1 cellular context compared by ENCODE assay signal in the genomic region with DNA sequence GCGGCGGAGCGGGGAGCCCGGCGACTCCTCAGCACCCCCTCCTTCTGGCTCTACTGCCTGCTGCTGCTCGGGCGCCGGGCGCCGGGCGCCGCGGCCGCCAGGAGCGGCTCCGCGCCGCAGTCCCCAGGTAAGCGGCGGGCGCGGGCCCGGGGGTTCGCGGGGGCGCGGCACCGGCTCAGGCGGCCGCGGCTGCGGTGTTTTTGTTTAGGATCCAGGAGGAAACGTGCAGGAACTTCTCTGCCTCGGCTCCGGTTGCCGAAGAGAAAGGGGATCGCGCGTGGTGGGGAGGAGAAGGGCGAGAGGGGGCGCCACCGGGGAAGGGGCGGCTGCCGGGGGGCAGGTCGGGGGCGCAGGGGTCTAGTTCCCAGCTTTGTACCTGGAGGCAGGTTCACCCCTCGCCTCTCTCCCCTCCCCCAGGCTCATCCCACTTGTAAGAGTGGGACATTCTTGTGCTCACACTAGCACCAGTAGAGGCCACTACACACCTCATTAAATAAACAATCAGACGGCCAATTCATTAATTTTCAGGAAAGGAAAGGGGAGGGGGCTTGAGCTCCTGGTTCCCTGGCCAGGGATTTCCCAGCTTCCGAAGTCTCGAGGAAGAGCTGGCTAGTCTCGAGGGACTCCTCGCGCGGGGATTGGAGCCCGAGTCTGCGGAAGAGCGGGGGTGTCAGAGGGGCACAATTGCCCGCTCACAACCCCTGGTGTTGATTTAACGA.
TF ChIP-seq lines count a peak whose summit lies in the region.

No MANE protein-coding gene starts in this region.

TF ChIP-seq in HEK293, 187 proteins besides CTCF, POLR2A, EP300 and RAD21 (continued from another document and continues in another):
- TF ChIP-seq, protein P1, sequence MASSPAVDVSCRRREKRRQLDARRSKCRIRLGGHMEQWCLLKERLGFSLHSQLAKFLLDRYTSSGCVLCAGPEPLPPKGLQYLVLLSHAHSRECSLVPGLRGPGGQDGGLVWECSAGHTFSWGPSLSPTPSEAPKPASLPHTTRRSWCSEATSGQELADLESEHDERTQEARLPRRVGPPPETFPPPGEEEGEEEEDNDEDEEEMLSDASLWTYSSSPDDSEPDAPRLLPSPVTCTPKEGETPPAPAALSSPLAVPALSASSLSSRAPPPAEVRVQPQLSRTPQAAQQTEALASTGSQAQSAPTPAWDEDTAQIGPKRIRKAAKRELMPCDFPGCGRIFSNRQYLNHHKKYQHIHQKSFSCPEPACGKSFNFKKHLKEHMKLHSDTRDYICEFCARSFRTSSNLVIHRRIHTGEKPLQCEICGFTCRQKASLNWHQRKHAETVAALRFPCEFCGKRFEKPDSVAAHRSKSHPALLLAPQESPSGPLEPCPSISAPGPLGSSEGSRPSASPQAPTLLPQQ (tag by site-specific recombination; IDR thresholded peaks at IDR 0.05) = peak; percentile 65
- TF ChIP-seq ZNF791 (tag by site-specific recombination; IDR thresholded peaks at IDR 0.05) (no peak), ZNF558 (tag by site-specific recombination; IDR thresholded peaks at IDR 0.05) (no peak), ZNF660 (tag by site-specific recombination; IDR thresholded peaks at IDR 0.05) (peak; percentile 14; the same call in 1 of the 2 replicates), ZBTB1 (tag by site-specific recombination; IDR thresholded peaks at IDR 0.05) (0 out of 2 replicates have a peak, but pooled peaks have one; percentile 19), ZNF394 (tag by site-specific recombination; IDR thresholded peaks at IDR 0.05; ENCODE audit: borderline replicate concordance) (0 out of 2 replicates have a peak, but pooled peaks have one; percentile 35), ZBTB44 (tag by site-specific recombination; IDR thresholded peaks at IDR 0.05) (peak; percentile 29; the same call in 1 of the 2 replicates), ZNF133 (tag by site-specific recombination; IDR thresholded peaks at IDR 0.05) (no peak), ZNF777 (tag by site-specific recombination; IDR thresholded peaks at IDR 0.05; ENCODE audit: borderline replicate concordance) (no peak), ZNF366 (tag by site-specific recombination; conservative IDR thresholded peaks at IDR 0.05) (peak; percentile 55), SP7 (tag by site-specific recombination; IDR thresholded peaks at IDR 0.05) (peak; percentile 77), ZNF621 (tag by site-specific recombination; IDR thresholded peaks at IDR 0.05) (no peak), ZNF561 (tag by site-specific recombination; IDR thresholded peaks at IDR 0.05; ENCODE audit: borderline replicate concordance) (peak; percentile 84; the same call in 1 of the 2 replicates), ZNF654 (tag by site-specific recombination; IDR thresholded peaks at IDR 0.05; ENCODE audit: low read depth) (peak; percentile 26; the same call in 1 of the 2 replicates), ZBTB7A (tag by site-specific recombination; IDR thresholded peaks at IDR 0.05; ENCODE audit: low read depth) (0 out of 2 replicates have a peak, but pooled peaks have one; percentile 61), ZBTB17 (tag by site-specific recombination; IDR thresholded peaks at IDR 0.05) (peak; percentile 96), ZNF292 (tag by site-specific recombination; IDR thresholded peaks at IDR 0.05; ENCODE audit: borderline replicate concordance, low read depth) (no peak), ZNF707 (tag by site-specific recombination; IDR thresholded peaks at IDR 0.05) (no peak), KLF1 (tag by site-specific recombination; IDR thresholded peaks at IDR 0.05) (peak; percentile 38), ZNF350 (tag by site-specific recombination; IDR thresholded peaks at IDR 0.05) (no peak), PBX3 (CRISPR knock-in tag; IDR thresholded peaks at IDR 0.05) (no peak), KLF8 (tag by site-specific recombination; IDR thresholded peaks at IDR 0.05) (peak; percentile 52), OSR2 (tag by site-specific recombination; IDR thresholded peaks at IDR 0.05) (peak; percentile 92), KLF16 (tag by site-specific recombination; IDR thresholded peaks at IDR 0.05) (peak; percentile 68; the same call in 1 of the 2 replicates), SP2 (tag by site-specific recombination; IDR thresholded peaks at IDR 0.05) (peak; percentile 71), ZNF24 (tag by site-specific recombination; IDR thresholded peaks at IDR 0.05) (peak; percentile 92; the same call in 1 of the 2 replicates), ZNF645 (tag by site-specific recombination; IDR thresholded peaks at IDR 0.05) (no peak), ZNF501 (tag by site-specific recombination; IDR thresholded peaks at IDR 0.05) (peak; percentile 58; the same call in 1 of the 2 replicates), GLIS2 (tag by site-specific recombination; IDR thresholded peaks at IDR 0.05) (peak; percentile 78), ZNF121 (tag by site-specific recombination; IDR thresholded peaks at IDR 0.05) (no peak), GLI2 (tag by site-specific recombination; IDR thresholded peaks at IDR 0.05; ENCODE audit: borderline replicate concordance, low read depth) (no peak)
- TF ChIP-seq, protein P2, sequence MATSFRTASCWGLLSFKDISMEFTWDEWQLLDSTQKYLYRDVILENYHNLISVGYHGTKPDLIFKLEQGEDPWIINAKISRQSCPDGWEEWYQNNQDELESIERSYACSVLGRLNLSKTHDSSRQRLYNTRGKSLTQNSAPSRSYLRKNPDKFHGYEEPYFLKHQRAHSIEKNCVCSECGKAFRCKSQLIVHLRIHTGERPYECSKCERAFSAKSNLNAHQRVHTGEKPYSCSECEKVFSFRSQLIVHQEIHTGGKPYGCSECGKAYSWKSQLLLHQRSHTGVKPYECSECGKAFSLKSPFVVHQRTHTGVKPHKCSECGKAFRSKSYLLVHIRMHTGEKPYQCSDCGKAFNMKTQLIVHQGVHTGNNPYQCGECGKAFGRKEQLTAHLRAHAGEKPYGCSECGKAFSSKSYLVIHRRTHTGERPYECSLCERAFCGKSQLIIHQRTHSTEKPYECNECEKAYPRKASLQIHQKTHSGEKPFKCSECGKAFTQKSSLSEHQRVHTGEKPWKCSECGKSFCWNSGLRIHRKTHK (tag by site-specific recombination; IDR thresholded peaks at IDR 0.05) = no peak
- TF ChIP-seq, protein P3, sequence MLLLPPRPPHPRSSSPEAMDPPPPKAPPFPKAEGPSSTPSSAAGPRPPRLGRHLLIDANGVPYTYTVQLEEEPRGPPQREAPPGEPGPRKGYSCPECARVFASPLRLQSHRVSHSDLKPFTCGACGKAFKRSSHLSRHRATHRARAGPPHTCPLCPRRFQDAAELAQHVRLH (tag by site-specific recombination; IDR thresholded peaks at IDR 0.05) = peak; percentile 51; the same call in 1 of the 2 replicates
- TF ChIP-seq, protein P4, sequence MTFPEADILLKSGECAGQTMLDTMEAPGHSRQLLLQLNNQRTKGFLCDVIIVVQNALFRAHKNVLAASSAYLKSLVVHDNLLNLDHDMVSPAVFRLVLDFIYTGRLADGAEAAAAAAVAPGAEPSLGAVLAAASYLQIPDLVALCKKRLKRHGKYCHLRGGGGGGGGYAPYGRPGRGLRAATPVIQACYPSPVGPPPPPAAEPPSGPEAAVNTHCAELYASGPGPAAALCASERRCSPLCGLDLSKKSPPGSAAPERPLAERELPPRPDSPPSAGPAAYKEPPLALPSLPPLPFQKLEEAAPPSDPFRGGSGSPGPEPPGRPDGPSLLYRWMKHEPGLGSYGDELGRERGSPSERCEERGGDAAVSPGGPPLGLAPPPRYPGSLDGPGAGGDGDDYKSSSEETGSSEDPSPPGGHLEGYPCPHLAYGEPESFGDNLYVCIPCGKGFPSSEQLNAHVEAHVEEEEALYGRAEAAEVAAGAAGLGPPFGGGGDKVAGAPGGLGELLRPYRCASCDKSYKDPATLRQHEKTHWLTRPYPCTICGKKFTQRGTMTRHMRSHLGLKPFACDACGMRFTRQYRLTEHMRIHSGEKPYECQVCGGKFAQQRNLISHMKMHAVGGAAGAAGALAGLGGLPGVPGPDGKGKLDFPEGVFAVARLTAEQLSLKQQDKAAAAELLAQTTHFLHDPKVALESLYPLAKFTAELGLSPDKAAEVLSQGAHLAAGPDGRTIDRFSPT (tag by site-specific recombination; IDR thresholded peaks at IDR 0.05) = peak; percentile 88
- TF ChIP-seq, protein P5, sequence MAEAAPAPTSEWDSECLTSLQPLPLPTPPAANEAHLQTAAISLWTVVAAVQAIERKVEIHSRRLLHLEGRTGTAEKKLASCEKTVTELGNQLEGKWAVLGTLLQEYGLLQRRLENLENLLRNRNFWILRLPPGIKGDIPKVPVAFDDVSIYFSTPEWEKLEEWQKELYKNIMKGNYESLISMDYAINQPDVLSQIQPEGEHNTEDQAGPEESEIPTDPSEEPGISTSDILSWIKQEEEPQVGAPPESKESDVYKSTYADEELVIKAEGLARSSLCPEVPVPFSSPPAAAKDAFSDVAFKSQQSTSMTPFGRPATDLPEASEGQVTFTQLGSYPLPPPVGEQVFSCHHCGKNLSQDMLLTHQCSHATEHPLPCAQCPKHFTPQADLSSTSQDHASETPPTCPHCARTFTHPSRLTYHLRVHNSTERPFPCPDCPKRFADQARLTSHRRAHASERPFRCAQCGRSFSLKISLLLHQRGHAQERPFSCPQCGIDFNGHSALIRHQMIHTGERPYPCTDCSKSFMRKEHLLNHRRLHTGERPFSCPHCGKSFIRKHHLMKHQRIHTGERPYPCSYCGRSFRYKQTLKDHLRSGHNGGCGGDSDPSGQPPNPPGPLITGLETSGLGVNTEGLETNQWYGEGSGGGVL (tag by site-specific recombination; IDR thresholded peaks at IDR 0.05) = peak; percentile 62
- TF ChIP-seq, protein P6, sequence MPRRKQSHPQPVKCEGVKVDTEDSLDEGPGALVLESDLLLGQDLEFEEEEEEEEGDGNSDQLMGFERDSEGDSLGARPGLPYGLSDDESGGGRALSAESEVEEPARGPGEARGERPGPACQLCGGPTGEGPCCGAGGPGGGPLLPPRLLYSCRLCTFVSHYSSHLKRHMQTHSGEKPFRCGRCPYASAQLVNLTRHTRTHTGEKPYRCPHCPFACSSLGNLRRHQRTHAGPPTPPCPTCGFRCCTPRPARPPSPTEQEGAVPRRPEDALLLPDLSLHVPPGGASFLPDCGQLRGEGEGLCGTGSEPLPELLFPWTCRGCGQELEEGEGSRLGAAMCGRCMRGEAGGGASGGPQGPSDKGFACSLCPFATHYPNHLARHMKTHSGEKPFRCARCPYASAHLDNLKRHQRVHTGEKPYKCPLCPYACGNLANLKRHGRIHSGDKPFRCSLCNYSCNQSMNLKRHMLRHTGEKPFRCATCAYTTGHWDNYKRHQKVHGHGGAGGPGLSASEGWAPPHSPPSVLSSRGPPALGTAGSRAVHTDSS (tag by site-specific recombination; IDR thresholded peaks at IDR 0.05) = peak; percentile 77; the same call in 1 of the 2 replicates
